In the genomic region with DNA sequence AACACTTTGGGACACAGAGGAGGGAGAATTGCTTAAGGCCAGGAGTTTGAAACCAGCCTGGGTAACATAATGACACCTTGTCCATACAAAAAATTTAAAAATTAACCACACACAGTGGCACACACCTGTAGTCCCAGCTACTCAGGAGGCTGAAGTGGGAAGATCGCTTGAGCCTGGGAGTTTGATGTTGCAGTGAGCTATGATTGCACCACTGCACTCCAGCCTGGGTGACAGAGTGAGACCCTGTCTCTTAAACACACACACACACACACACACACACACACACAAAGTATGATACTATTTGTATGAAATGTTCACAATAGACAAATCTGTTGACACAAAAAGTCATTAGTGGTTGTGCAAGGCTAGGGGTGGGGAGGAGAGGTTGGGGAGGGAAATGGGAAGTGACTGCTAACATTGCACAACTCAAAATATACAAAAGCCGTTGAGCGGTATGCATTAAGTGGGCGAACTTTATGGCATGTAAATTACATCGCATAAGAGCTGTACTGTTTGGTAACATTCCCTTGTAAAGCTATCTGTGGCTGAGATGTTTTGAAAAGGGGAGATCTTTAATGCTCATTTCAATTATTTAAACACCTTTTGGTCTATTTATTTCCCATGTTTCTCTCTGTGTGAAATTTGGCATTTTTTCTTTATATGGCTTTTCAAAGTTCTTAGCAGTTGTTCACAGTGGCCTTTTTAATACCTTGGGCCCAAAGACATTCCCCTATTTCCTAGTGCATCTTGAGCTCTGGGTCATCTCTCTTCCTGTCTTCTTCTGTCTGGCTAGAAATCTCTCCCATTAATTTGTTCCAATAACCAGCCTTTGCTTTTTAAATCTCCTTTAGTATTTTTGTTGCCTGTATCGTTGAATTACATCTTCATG, we compare ENCODE assay signal across 14 cellular contexts. TPM values are rescaled to one million over a fixed set of nuclear protein-coding genes. Genes with fewer than 3 reads are reported as not detected.
DNase-seq lines count a peak whose midpoint lies in the region; ATAC-seq and TF ChIP-seq lines count a peak whose summit lies in the region.
"Had no signal": no experiment of that assay in that cellular context is flagged by ENCODE, and none has a peak within 500 bp of the region (broad histone marks: within the 10 kb centered on the region; RNA-seq: fewer than 3 reads in every experiment).

No MANE protein-coding gene starts in this region.

- H3K4me2 ChIP-seq in mesenchymal stem cell (ENCODE audit: low read length, poor library complexity, severe bottlenecking): no peak overlapping the region

- H3K4me3 ChIP-seq in colonic mucosa (no peak overlapping the region), mesenchymal stem cell (ENCODE audit: insufficient read depth in 1 of 2, low read depth in 1 of 2, low read length in 2 of 2) (no peak overlapping the region)

- H3K4ac ChIP-seq in mesenchymal stem cell (ENCODE audit: low read depth in 1 of 2, low read length in 2 of 2): no peak overlapping the region

- WGBS in mesenchymal stem cell: no CpG with 5 or more reads among the region's 6 CpGs

- H3K23ac ChIP-seq in mesenchymal stem cell (ENCODE audit: low read length in 2 of 2): no peak overlapping the region

- no peak overlapping the region for H3K14ac ChIP-seq in mesenchymal stem cell (ENCODE audit: low read length in 2 of 2)

- H3K9me3 ChIP-seq in colonic mucosa: no peaks in the 10 kb centered on the region
- no peaks in the 10 kb centered on the region for H3K9me3 ChIP-seq in mesenchymal stem cell (ENCODE audit: control insufficient read depth, low read length)

- H3K27me3 ChIP-seq in colonic mucosa (no peaks in the 10 kb centered on the region), mesenchymal stem cell (ENCODE audit: control insufficient read depth in 1 of 2, insufficient read depth in 1 of 2, low read length in 2 of 2) (no peaks in the 10 kb centered on the region)

- H2BK5ac ChIP-seq in mesenchymal stem cell (ENCODE audit: low read depth, low read length, poor library complexity, severe bottlenecking): no peak overlapping the region

- CTCF ChIA-PET in GM10248 (lab: Yijun Ruan, JAX): no interaction called here

- H3K27ac ChIP-seq in colonic mucosa (peak overlapping the region; percentile 25), mesenchymal stem cell (ENCODE audit: low read length, poor library complexity, severe bottlenecking) (no peak overlapping the region)

- H2BK120ac ChIP-seq in mesenchymal stem cell (ENCODE audit: low read depth, low read length): no peak overlapping the region

- H3K36me3 ChIP-seq in colonic mucosa: no peaks in the 10 kb centered on the region
- H3K36me3 ChIP-seq in mesenchymal stem cell (ENCODE audit: control insufficient read depth in 1 of 2, insufficient read depth in 2 of 2, low read depth in 1 of 2, low read length in 2 of 2): no peaks in the 10 kb centered on the region

- no peak overlapping the region for H2BK15ac ChIP-seq in mesenchymal stem cell (ENCODE audit: low read depth, poor library complexity, severe bottlenecking)

- H3K4me1 ChIP-seq in colonic mucosa: no peaks in the 10 kb centered on the region
- H3K4me1 ChIP-seq in mesenchymal stem cell (ENCODE audit: control insufficient read depth, insufficient read depth, low read depth, low read length): peaks cover 4% of the 10 kb centered on the region

- H4K8ac ChIP-seq in mesenchymal stem cell (ENCODE audit: low read length): no peak overlapping the region

- no peaks in the 10 kb centered on the region for H3K79me1 ChIP-seq in mesenchymal stem cell (replicated peaks; ENCODE audit: low read length, poor library complexity, severe bottlenecking)

- peak; percentile 95 for DNase-seq in GF-D8 (lab: John Stamatoyannopoulos, UW)
- DNase-seq in NCI-H526 (lab: John Stamatoyannopoulos, UW): peak; percentile 72
- DNase-seq in colonic mucosa: peak; percentile 47
- peak; percentile 78 for DNase-seq in mesenchymal stem cell
- no peak for DNase-seq in GM10248 (ENCODE audit: extremely low spot score)
- no peak for DNase-seq in NCI-H146 (lab: John Stamatoyannopoulos, UW)
- DNase-seq: activated B cell treated with CpG ODN at 0.5 μM for 24 hours, C1 segment of cervical spinal cord, caudate nucleus, kidney glomerular epithelial cell, NCI-H1694 had no signal

- H3K18ac ChIP-seq in mesenchymal stem cell (ENCODE audit: low read depth in 1 of 2, low read length in 2 of 2): peak overlapping the region in 1 of 2 experiments; percentile 84

- POLR2A ChIA-PET in GM10248 (lab: Yijun Ruan, JAX): no interaction called here

- no peak overlapping the region for H2AFZ ChIP-seq in mesenchymal stem cell (ENCODE audit: low read depth, low read length)

- intact Hi-C loops in colonic mucosa (cut with DNase I): no loop called here

- H3K9ac ChIP-seq in colonic mucosa (ENCODE audit: low read depth in 2 of 2, low read length in 2 of 2) (no peak overlapping the region), mesenchymal stem cell (ENCODE audit: low read length) (no peak overlapping the region)

- H2AK5ac ChIP-seq in mesenchymal stem cell (ENCODE audit: low read length, severe bottlenecking): no peak overlapping the region

- TF ChIP-seq CTCF in colonic mucosa (IDR thresholded peaks at IDR 0.05): no peak
- no peak for TF ChIP-seq CTCF in GM10248 (IDR thresholded peaks at IDR 0.05; ENCODE audit: control extremely low read depth, extremely low read depth, low read depth, missing control alignments)

- no peak for ATAC-seq in HG02938 (IDR thresholded peaks at IDR 0.05; ENCODE audit: unreplicated experiment)
- no peak for ATAC-seq in HG03342 (IDR thresholded peaks at IDR 0.05; ENCODE audit: unreplicated experiment)
- ATAC-seq: stimulated activated effector memory CD8-positive, alpha-beta T cell treated with anti-CD3 and anti-CD28 coated beads, Interleukin-12 subunit alpha, Interleukin-12 subunit beta, amount 100 ng/mL, for 72 hours had no signal

- no peak overlapping the region for H4K91ac ChIP-seq in mesenchymal stem cell (ENCODE audit: low read length)

- peak overlapping the region in 1 of 2 experiments; percentile 84 for H2BK12ac ChIP-seq in mesenchymal stem cell (ENCODE audit: low read length in 2 of 2)

RNA-seq across cellular contexts. Expression of a gene that starts 58.9 kb away (rescaled TPM):
- 10 to 100 TPM; 15.2 to 21.3 TPM for total RNA-seq in colonic mucosa
- 13.7 TPM for polyA plus RNA-seq in mesenchymal stem cell (2013, experiment 1 of 2)
- polyA plus RNA-seq in mesenchymal stem cell (2013, experiment 2 of 2): 14.9 TPM

Comparison
In these comparisons a context has a peak if more than half of its experiments do, and no peak if none do; other contexts are left out.
1. DNase-seq: peak in GF-D8 (single experiment), NCI-H526 (2 of 2), colonic mucosa (single experiment) and mesenchymal stem cell (single experiment); none in GM10248 (single experiment) and NCI-H146 (single experiment).